Comparison of ENCODE assay signal across 8 cellular contexts in the genomic region with DNA sequence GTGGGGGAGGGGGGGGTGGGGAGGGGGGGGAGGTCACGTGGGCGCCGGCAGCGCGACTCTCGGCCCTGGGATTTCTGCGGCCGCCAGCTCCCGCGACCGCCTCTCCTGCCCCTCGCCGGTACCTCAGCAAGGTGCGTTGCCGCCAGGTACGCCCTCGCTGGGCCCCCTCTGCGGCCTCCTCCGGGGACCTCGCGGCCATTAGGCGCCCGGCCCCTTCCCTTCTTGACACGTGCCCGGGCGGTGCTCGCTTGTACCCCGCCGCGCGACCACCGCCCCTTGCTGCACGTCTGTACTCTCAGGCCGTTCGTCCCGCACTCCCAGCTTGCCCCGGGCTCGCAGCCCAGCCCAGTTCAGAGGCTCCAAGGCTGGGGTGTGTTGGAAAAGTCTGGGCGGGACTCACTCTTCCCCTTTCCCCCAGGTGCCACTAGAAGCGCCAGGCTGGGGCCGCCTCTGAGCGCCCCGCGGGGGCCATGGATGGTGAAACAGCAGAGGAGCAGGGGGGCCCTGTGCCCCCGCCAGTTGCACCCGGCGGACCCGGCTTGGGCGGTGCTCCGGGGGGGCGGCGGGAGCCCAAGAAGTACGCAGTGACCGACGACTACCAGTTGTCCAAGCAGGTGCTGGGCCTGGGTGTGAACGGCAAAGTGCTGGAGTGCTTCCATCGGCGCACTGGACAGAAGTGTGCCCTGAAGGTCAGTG. TPM values are rescaled to one million over a fixed set of nuclear protein-coding genes. Genes with fewer than 3 reads are reported as not detected.
A peak's percentile ranks its signal among the peaks of the same experiment; 100 is the strongest.
DNase-seq lines count a peak whose midpoint lies in the region; ATAC-seq and TF ChIP-seq lines count a peak whose summit lies in the region.

A gene (plus strand): TSS at position 56 of the 696 bp plus-strand sequence. CDS start 415 bp downstream, at position 471.

- peak within 1 kb of the TSS; percentile 87 for H3K27ac Mint-ChIP-seq in T-helper 1 cell treated with Interleukin-12 subunit alpha and Interleukin-12 subunit beta and Interleukin-4 antibody, amounts not matched to agents 30 μg/mL and 1 μg/mL, for 36 hours
- peak within 1 kb of the TSS; percentile 89 to 94 for H3K27ac Mint-ChIP-seq in effector memory CD8-positive, alpha-beta T cell

- no peak for TF ChIP-seq CTCF in C4-2B (conservative IDR thresholded peaks at IDR 0.05)

- no peaks in the 10 kb centered on the region for H3K27me3 Mint-ChIP-seq in T-helper 1 cell treated with Interleukin-12 subunit alpha and Interleukin-12 subunit beta and Interleukin-4 antibody, amounts not matched to agents 30 μg/mL and 1 μg/mL, for 36 hours (ENCODE audit: low read depth)
- no peaks in the 10 kb centered on the region for H3K27me3 Mint-ChIP-seq in effector memory CD8-positive, alpha-beta T cell

- H3K27me3 ChIP-seq in muscle layer of colon (ENCODE audit: control insufficient read depth in 1 of 2, insufficient read depth in 2 of 2, low read length in 2 of 2) = no peaks in the 10 kb centered on the region
- H3K27me3 ChIP-seq in aorta (ENCODE audit: control insufficient read depth in 1 of 2, insufficient read depth in 2 of 2, low read length in 1 of 2) = no peaks in the 10 kb centered on the region

- peak within 1 kb of the TSS; percentile 81 for H3K27ac ChIP-seq in C4-2B
- H3K27ac ChIP-seq in muscle layer of colon (ENCODE audit: low read depth, low read length) = peak within 1 kb of the TSS; percentile 82
- peak within 1 kb of the TSS in 1 of 2 donors; percentile 64 for H3K27ac ChIP-seq in aorta (ENCODE audit: low read depth in 1 of 2, low read length in 2 of 2)

- 1 to 3% methylated on average over 31 to 58 of the region's 58 CpGs for WGBS in aorta, 2 donors

- H3K36me3 ChIP-seq in muscle layer of colon (ENCODE audit: insufficient read depth, low read length) (no peaks in the 10 kb centered on the region), aorta (ENCODE audit: control insufficient read depth in 1 of 2, insufficient read depth in 2 of 2, low read length in 1 of 2) (no peaks in the 10 kb centered on the region)

- peak within 1 kb of the TSS; percentile 84 to 98 for H3K4me3 ChIP-seq in muscle layer of colon (ENCODE audit: low read depth in 1 of 2, low read length in 2 of 2)
- H3K4me3 ChIP-seq in aorta (ENCODE audit: low read length in 2 of 2) = peak within 1 kb of the TSS; percentile 51 to 63

- intact Hi-C loops in aorta (cut with DNase I) = loop anchor here (5.0 kb wide), 2 partner anchors 755 to 770 kb away; a partner anchor contains a TSS

- ATAC-seq in GM19025 (IDR thresholded peaks at IDR 0.05; ENCODE audit: low read depth, unreplicated experiment) = peak; percentile 11
- ATAC-seq in HG03439 (IDR thresholded peaks at IDR 0.05; ENCODE audit: unreplicated experiment) = peak; percentile 7
- peak; percentile 6 for ATAC-seq in effector memory CD8-positive, alpha-beta T cell (replicated peaks)
- peak; percentile 39 for ATAC-seq in aorta (ENCODE audit: low FRiP score)
- no peak for ATAC-seq in GM18870 (IDR thresholded peaks at IDR 0.05; ENCODE audit: unreplicated experiment)

- peak within 1 kb of the TSS; percentile 95 for H3K9ac ChIP-seq in muscle layer of colon (ENCODE audit: low read length)

- peaks cover 67% of the 10 kb centered on the region for H3K4me1 Mint-ChIP-seq in T-helper 1 cell treated with Interleukin-12 subunit alpha and Interleukin-12 subunit beta and Interleukin-4 antibody, amounts not matched to agents 30 μg/mL and 1 μg/mL, for 36 hours (ENCODE audit: low read depth)
- peaks cover 58 to 61% of the 10 kb centered on the region in 2 donors for H3K4me1 Mint-ChIP-seq in effector memory CD8-positive, alpha-beta T cell (ENCODE audit: low read depth in 2 of 2)

- H3K36me3 Mint-ChIP-seq in T-helper 1 cell treated with Interleukin-12 subunit alpha and Interleukin-12 subunit beta and Interleukin-4 antibody, amounts not matched to agents 30 μg/mL and 1 μg/mL, for 36 hours (ENCODE audit: low read depth) = peaks cover 43% of the 10 kb centered on the region
- H3K36me3 Mint-ChIP-seq in effector memory CD8-positive, alpha-beta T cell (ENCODE audit: insufficient read depth) = peaks cover 22% of the 10 kb centered on the region

- H3K9me3 Mint-ChIP-seq in T-helper 1 cell treated with Interleukin-12 subunit alpha and Interleukin-12 subunit beta and Interleukin-4 antibody, amounts not matched to agents 30 μg/mL and 1 μg/mL, for 36 hours = no peaks in the 10 kb centered on the region
- H3K9me3 Mint-ChIP-seq in effector memory CD8-positive, alpha-beta T cell = no peaks in the 10 kb centered on the region

- H3K4me3 Mint-ChIP-seq in T-helper 1 cell treated with Interleukin-12 subunit alpha and Interleukin-12 subunit beta and Interleukin-4 antibody, amounts not matched to agents 30 μg/mL and 1 μg/mL, for 36 hours = peak within 1 kb of the TSS; percentile 94
- peak within 1 kb of the TSS; percentile 88 to 94 for H3K4me3 Mint-ChIP-seq in effector memory CD8-positive, alpha-beta T cell

- H3K9me3 ChIP-seq in muscle layer of colon (ENCODE audit: low read length) = no peaks in the 10 kb centered on the region
- H3K9me3 ChIP-seq in aorta (ENCODE audit: control insufficient read depth, low read length) = no peaks in the 10 kb centered on the region

- DNase-seq in effector memory CD8-positive, alpha-beta T cell = peak in 2 of 3 experiments; percentile 29 to 30
- DNase-seq in aorta = peak; percentile 67 to 86

- H3K4me1 ChIP-seq in muscle layer of colon (ENCODE audit: insufficient read depth, low read length) (peaks cover 44% of the 10 kb centered on the region), aorta (ENCODE audit: control insufficient read depth in 1 of 2, insufficient read depth in 2 of 2, low read length in 2 of 2) (no peaks in the 10 kb centered on the region)

RNA-seq across cellular contexts. Expression of the gene that starts here (rescaled TPM):
- 10 to 100 TPM; 23.7 to 24.8 TPM for total RNA-seq in aorta
- polyA plus RNA-seq in aorta = 10 to 100 TPM; 13.0 to 18.3 TPM
